24 cellular contexts compared by ENCODE assay signal in genomic region chr19:993361-993830, GRCh38. TPM values are rescaled to one million over a fixed set of nuclear protein-coding genes. Genes with fewer than 3 reads are reported as not detected.
"Had no signal": no experiment of that assay in that cellular context is flagged by ENCODE, and none has a peak within 500 bp of the region (broad histone marks: within the 10 kb centered on the region; RNA-seq: fewer than 3 reads in every experiment).

No MANE protein-coding gene starts in this region.

- H3K9me3 ChIP-seq: adrenal gland, esophagus squamous epithelium, transverse colon had no signal

- H3K36me3 ChIP-seq: transverse colon had no signal

- H3K27ac ChIP-seq: adrenal gland, cardiac muscle cell, esophagus squamous epithelium, transverse colon, WERI-Rb-1 had no signal

- H3K4me3 ChIP-seq: adrenal gland, cardiac muscle cell, esophagus squamous epithelium, transverse colon had no signal

- DNase-seq: activated CD4-positive, alpha-beta memory T cell treated with anti-CD3 and anti-CD28 coated beads for 36 hours; activated CD4-positive, alpha-beta T cell treated with anti-CD3 and anti-CD28 coated beads for 36 hours; activated effector memory CD4-positive, alpha-beta T cell treated with Interleukin-2 at 50 U/mL for 16 hours; activated T-cell treated with anti-CD3 and anti-CD28 coated beads, Interleukin-2, amount 50 U/mL, for 4 hours; effector CD4-positive, alpha-beta T cell; esophagus squamous epithelium; hippocampal formation; left ventricle myocardium superior; mesenchymal stem cell; naive thymus-derived CD8-positive, alpha-beta T cell; nucleus accumbens; posterior cingulate gyrus; stimulated activated CD4-positive, alpha-beta T cell treated with anti-CD3 and anti-CD28 coated beads, Interleukin-4, amount 100 ng/mL, for 24 hours; stimulated activated naive CD4-positive, alpha-beta T cell treated with Interleukin-2 at 50 U/mL for 16 hours; transverse colon; WERI-Rb-1 had no signal

- ATAC-seq: activated CD4-positive, alpha-beta T cell treated with anti-CD3 and anti-CD28 coated beads for 36 hours; activated T-cell treated with anti-CD3 and anti-CD28 coated beads, Interleukin-2, amount 50 U/mL, for 4 hours; left ventricle myocardium superior; naive thymus-derived CD8-positive, alpha-beta T cell had no signal

RNA-seq across cellular contexts. Expression of gene GRIN3B, which starts 6.8 kb away (rescaled TPM):
- total RNA-seq: activated CD4-positive, alpha-beta memory T cell treated with anti-CD3 and anti-CD28 coated beads for 36 hours; esophagus squamous epithelium; left ventricle myocardium superior; naive thymus-derived CD8-positive, alpha-beta T cell; skeletal muscle tissue; T-helper 1 cell treated with Interleukin-12 subunit alpha and Interleukin-12 subunit beta and Interleukin-4 antibody, amounts not matched to agents 30 ng/mL and 1 ng/mL, for 36 hours had no signal

RNA-seq across cellular contexts. Expression of gene RNU6-2, which starts 27.9 kb away (rescaled TPM):
- total RNA-seq: activated CD4-positive, alpha-beta memory T cell treated with anti-CD3 and anti-CD28 coated beads for 36 hours; activated CD4-positive, alpha-beta T cell treated with anti-CD3 and anti-CD28 coated beads for 36 hours; activated T-cell treated with anti-CD3 and anti-CD28 coated beads, Interleukin-2, amount 50 U/mL, for 4 hours; adrenal gland; cardiac muscle cell; endothelial cell of umbilical vein; esophagus squamous epithelium; fibroblast of villous mesenchyme; kidney epithelial cell; left ventricle myocardium superior; mucosa of gallbladder; naive thymus-derived CD8-positive, alpha-beta T cell; skeletal muscle tissue; T-helper 1 cell treated with Interleukin-12 subunit alpha and Interleukin-12 subunit beta and Interleukin-4 antibody, amounts not matched to agents 30 ng/mL and 1 ng/mL, for 36 hours; transverse colon had no signal
